Comparison of ENCODE assay signal across 1 cellular context in the genomic region with DNA sequence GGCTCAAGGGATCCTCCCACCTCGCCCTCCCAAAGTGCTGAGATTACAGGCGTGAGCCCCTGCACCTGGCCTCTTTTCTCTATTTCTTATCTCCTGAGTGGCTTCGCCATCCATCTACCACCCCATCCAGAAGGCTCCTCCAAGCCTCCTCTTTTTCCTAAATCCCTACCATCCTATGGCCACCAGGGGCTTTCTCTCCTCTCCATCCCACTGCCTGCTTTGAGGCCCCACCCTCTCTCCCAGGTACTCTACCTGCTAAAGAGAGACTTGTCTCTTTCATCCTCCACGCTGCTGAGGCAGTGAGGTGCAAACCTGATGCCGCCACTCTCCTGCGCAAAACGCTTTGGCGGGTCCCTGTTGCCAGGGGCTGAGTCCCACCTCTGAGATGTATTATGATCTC.
TF ChIP-seq lines count a peak whose summit lies in the region.

No MANE protein-coding gene starts in this region.

TF ChIP-seq in GM23338, 12 proteins besides CTCF, POLR2A, EP300 and RAD21 (continued from another document):
- TF ChIP-seq, protein P1, sequence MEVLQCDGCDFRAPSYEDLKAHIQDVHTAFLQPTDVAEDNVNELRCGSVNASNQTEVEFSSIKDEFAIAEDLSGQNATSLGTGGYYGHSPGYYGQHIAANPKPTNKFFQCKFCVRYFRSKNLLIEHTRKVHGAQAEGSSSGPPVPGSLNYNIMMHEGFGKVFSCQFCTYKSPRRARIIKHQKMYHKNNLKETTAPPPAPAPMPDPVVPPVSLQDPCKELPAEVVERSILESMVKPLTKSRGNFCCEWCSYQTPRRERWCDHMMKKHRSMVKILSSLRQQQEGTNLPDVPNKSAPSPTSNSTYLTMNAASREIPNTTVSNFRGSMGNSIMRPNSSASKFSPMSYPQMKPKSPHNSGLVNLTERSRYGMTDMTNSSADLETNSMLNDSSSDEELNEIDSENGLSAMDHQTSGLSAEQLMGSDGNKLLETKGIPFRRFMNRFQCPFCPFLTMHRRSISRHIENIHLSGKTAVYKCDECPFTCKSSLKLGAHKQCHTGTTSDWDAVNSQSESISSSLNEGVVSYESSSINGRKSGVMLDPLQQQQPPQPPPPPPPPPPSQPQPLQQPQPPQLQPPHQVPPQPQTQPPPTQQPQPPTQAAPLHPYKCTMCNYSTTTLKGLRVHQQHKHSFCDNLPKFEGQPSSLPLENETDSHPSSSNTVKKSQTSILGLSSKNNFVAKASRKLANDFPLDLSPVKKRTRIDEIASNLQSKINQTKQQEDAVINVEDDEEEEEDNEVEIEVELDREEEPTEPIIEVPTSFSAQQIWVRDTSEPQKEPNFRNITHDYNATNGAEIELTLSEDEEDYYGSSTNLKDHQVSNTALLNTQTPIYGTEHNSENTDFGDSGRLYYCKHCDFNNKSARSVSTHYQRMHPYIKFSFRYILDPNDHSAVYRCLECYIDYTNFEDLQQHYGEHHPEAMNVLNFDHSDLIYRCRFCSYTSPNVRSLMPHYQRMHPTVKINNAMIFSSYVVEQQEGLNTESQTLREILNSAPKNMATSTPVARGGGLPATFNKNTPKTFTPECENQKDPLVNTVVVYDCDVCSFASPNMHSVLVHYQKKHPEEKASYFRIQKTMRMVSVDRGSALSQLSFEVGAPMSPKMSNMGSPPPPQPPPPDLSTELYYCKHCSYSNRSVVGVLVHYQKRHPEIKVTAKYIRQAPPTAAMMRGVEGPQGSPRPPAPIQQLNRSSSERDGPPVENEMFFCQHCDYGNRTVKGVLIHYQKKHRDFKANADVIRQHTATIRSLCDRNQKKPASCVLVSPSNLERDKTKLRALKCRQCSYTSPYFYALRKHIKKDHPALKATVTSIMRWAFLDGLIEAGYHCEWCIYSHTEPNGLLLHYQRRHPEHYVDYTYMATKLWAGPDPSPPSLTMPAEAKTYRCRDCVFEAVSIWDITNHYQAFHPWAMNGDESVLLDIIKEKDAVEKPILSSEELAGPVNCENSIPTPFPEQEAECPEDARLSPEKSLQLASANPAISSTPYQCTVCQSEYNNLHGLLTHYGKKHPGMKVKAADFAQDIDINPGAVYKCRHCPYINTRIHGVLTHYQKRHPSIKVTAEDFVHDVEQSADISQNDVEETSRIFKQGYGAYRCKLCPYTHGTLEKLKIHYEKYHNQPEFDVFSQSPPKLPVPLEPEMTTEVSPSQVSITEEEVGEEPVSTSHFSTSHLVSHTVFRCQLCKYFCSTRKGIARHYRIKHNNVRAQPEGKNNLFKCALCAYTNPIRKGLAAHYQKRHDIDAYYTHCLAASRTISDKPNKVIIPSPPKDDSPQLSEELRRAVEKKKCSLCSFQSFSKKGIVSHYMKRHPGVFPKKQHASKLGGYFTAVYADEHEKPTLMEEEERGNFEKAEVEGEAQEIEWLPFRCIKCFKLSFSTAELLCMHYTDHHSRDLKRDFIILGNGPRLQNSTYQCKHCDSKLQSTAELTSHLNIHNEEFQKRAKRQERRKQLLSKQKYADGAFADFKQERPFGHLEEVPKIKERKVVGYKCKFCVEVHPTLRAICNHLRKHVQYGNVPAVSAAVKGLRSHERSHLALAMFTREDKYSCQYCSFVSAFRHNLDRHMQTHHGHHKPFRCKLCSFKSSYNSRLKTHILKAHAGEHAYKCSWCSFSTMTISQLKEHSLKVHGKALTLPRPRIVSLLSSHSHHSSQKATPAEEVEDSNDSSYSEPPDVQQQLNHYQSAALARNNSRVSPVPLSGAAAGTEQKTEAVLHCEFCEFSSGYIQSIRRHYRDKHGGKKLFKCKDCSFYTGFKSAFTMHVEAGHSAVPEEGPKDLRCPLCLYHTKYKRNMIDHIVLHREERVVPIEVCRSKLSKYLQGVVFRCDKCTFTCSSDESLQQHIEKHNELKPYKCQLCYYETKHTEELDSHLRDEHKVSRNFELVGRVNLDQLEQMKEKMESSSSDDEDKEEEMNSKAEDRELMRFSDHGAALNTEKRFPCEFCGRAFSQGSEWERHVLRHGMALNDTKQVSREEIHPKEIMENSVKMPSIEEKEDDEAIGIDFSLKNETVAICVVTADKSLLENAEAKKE (CRISPR knock-in tag; IDR thresholded peaks at IDR 0.05): no peak
- no peak for TF ChIP-seq EZH2 (IDR thresholded peaks at IDR 0.05; ENCODE audit: low read depth, unreplicated experiment)
- no peak for TF ChIP-seq CREB1 (CRISPR knock-in tag; IDR thresholded peaks at IDR 0.05; ENCODE audit: low read depth)
